ENCODE assay signal across 16 cellular contexts in the genomic region with DNA sequence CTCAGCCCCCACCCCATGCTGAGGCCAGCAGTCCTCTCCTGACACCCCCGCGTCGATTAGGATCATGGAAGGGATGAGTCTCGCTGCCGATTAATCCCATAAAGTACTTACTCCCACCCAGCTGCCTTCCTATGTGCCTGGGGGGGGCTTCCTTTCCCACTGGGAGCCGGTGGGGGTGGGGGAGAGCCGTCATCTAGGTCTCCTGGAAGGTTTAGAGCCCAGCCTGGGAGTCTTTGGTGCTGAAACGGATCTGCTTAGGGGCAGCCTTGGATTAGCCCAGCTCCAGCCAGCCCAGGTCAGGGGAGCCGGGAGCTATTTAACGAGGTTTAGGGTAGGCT. TPM values are rescaled to one million over a fixed set of nuclear protein-coding genes. Genes with fewer than 3 reads are reported as not detected.
DNase-seq lines count a peak whose midpoint lies in the region; ATAC-seq and TF ChIP-seq lines count a peak whose summit lies in the region.
"Had no signal": no experiment of that assay in that cellular context is flagged by ENCODE, and none has a peak within 500 bp of the region (broad histone marks: within the 10 kb centered on the region; RNA-seq: fewer than 3 reads in every experiment).

No MANE protein-coding gene starts in this region.

- H3K27ac ChIP-seq in endodermal cell (ENCODE audit: low read depth, low read length): no peak overlapping the region
- H3K27ac ChIP-seq: SJCRH30 had no signal

- peaks cover 29% of the 10 kb centered on the region for H3K27me3 Mint-ChIP-seq in MCF 10A (ENCODE audit: insufficient read depth, unreplicated experiment)
- H3K27me3 Mint-ChIP-seq in endodermal cell (ENCODE audit: insufficient read depth): peaks cover 53% of the 10 kb centered on the region

- H3K9me3 Mint-ChIP-seq in MCF 10A (ENCODE audit: unreplicated experiment) (no peaks in the 10 kb centered on the region), endodermal cell (no peaks in the 10 kb centered on the region)
- H3K9me3 Mint-ChIP-seq: CD4-positive, alpha-beta memory T cell had no signal

- no peaks in the 10 kb centered on the region for H3K36me3 ChIP-seq in endodermal cell (ENCODE audit: control insufficient read depth, insufficient read depth, low read length)
- H3K36me3 ChIP-seq: SJCRH30 had no signal

- 20 to 46% methylated on average over 1 to 10 of the region's 10 CpGs for WGBS in endodermal cell (ENCODE audit: insufficient coverage in 1 of 2, insufficient read length in 1 of 2), 2 experiments

- peak; percentile 56 to 79 for DNase-seq in T47D (ENCODE audit: low read depth in 1 of 2, low spot score in 1 of 2)
- DNase-seq in MCF 10A (ENCODE audit: unreplicated experiment): no peak
- peak; percentile 34 for DNase-seq in NCI-H524 treated with DMSO at 0.1 percent for 48 hours (lab: John Stamatoyannopoulos, UW)
- DNase-seq in endodermal cell: peak; percentile 53
- DNase-seq in germinal center (ENCODE audit: low spot score): no peak
- no peak for DNase-seq in posterior cingulate gyrus
- no peak for DNase-seq in activated gamma-delta T cell treated with Interleukin-2 at 50 U/mL for 16 hours
- DNase-seq: AML-193; CD4-positive, alpha-beta memory T cell; DMS 273 treated with DMSO at 0.1 percent for 48 hours; NCI-H1436; NCI-H2081 treated with DMSO at 0.1 percent for 48 hours; NCI-H345 had no signal

- no peak for ATAC-seq in HG03135 (IDR thresholded peaks at IDR 0.05; ENCODE audit: unreplicated experiment)

- BruUV-seq in MCF 10A (replicated peaks; lab: Mats Ljungman, UMichigan): no TSS peak

- intact Hi-C loops in MCF 10A (cut with micrococcal nuclease) (no loop called here), posterior cingulate gyrus (cut with DNase I) (no loop called here)

- H3K27ac Mint-ChIP-seq in MCF 10A (ENCODE audit: low read depth, unreplicated experiment) (no peak overlapping the region), endodermal cell (no peak overlapping the region)
- H3K27ac Mint-ChIP-seq: CD4-positive, alpha-beta memory T cell had no signal

- peaks cover 12% of the 10 kb centered on the region for H3K4me1 ChIP-seq in endodermal cell (ENCODE audit: control insufficient read depth, insufficient read depth, low read length)

- no peaks in the 10 kb centered on the region for H3K4me1 Mint-ChIP-seq in MCF 10A (ENCODE audit: insufficient read depth, unreplicated experiment)
- peaks cover 23% of the 10 kb centered on the region for H3K4me1 Mint-ChIP-seq in endodermal cell

- CTCF ChIA-PET in MCF 10A (lab: Yijun Ruan, JAX): interaction anchor here (1.0 kb wide), 1 partner anchor 21 kb away, joined by 4 read pairs; no protein-coding TSS in a partner anchor

- in situ Hi-C loops in T47D (cut with HindIII; ENCODE audit: low pct_unique_long_range_greater_than_20kb, low sequenced_read_pairs): no loop called here

- H3K4me3 Mint-ChIP-seq in MCF 10A (ENCODE audit: unreplicated experiment) (no peak overlapping the region), endodermal cell (no peak overlapping the region)
- H3K4me3 Mint-ChIP-seq: CD4-positive, alpha-beta memory T cell had no signal

- no peak overlapping the region for H3K9ac ChIP-seq in endodermal cell (ENCODE audit: extremely low read depth, low read length, poor library complexity, severe bottlenecking)

- no peaks in the 10 kb centered on the region for H3K36me3 Mint-ChIP-seq in MCF 10A (ENCODE audit: insufficient read depth, unreplicated experiment)
- peaks cover 12% of the 10 kb centered on the region for H3K36me3 Mint-ChIP-seq in endodermal cell (ENCODE audit: low read depth)
- H3K36me3 Mint-ChIP-seq: CD4-positive, alpha-beta memory T cell had no signal

- peaks cover 32% of the 10 kb centered on the region for H3K27me3 ChIP-seq in endodermal cell (ENCODE audit: control insufficient read depth, insufficient read depth, low read length, poor library complexity, severe bottlenecking)
- H3K27me3 ChIP-seq: SJCRH30 had no signal

- H3K9me3 ChIP-seq in endodermal cell (ENCODE audit: control insufficient read depth, low read length): no peaks in the 10 kb centered on the region
- H3K9me3 ChIP-seq: SJCRH30 had no signal

- POLR2A ChIA-PET in MCF 10A (lab: Yijun Ruan, JAX): no interaction called here

- TF ChIP-seq CTCF in MCF 10A (IDR thresholded peaks at IDR 0.05; ENCODE audit: unreplicated experiment): no peak
- no peak for TF ChIP-seq CTCF in endodermal cell (conservative IDR thresholded peaks at IDR 0.05)

- no peak overlapping the region for H3K4me3 ChIP-seq in endodermal cell (ENCODE audit: low read length)
- H3K4me3 ChIP-seq: SJCRH30 had no signal

RNA-seq across cellular contexts. Expression of a gene that starts 9.8 kb away (rescaled TPM):
- total RNA-seq in MCF 10A (2022) (not detected in 2 replicates), endodermal cell (100 to 1,000 TPM; 152 to 156 TPM)
- polyA plus RNA-seq in endodermal cell (2013, experiment 1 of 2): 28.0 TPM
- 26.1 TPM for polyA plus RNA-seq in endodermal cell (2013, experiment 2 of 2)
- total RNA-seq: CD4-positive, alpha-beta memory T cell had no signal

RNA-seq across cellular contexts. Expression of a gene that starts 25.5 kb away (rescaled TPM):
- total RNA-seq in MCF 10A (2022) (117 and 136 TPM in 2 replicates), endodermal cell (10 to 100 TPM; 83.5 to 97.3 TPM)
- 62.0 TPM for polyA plus RNA-seq in endodermal cell (2013, experiment 1 of 2)
- polyA plus RNA-seq in endodermal cell (2013, experiment 2 of 2): 55.3 TPM

RNA-seq across cellular contexts. Expression of a gene that starts 26.8 kb away (rescaled TPM):
- total RNA-seq in MCF 10A (2022) (15.1 and 18.1 TPM in 2 replicates), endodermal cell (10 to 100 TPM; 49.2 to 58.2 TPM)
- 41.1 TPM for polyA plus RNA-seq in endodermal cell (2013, experiment 1 of 2)
- polyA plus RNA-seq in endodermal cell (2013, experiment 2 of 2): 32.2 TPM

RNA-seq across cellular contexts. Expression of a gene that starts 32.7 kb away (rescaled TPM):
- total RNA-seq in MCF 10A (2022) (7.9 and 11.1 TPM in 2 replicates), endodermal cell (1 to 10 TPM; 1.5 to 4.6 TPM)
- not detected for polyA plus RNA-seq in endodermal cell (2013, experiment 1 of 2)
- 0.29 TPM for polyA plus RNA-seq in endodermal cell (2013, experiment 2 of 2)

RNA-seq across cellular contexts. Expression of a gene that starts 48.3 kb away (rescaled TPM):
- not detected in 2 replicates for total RNA-seq in MCF 10A (2022)
- not detected for total RNA-seq in endodermal cell
- polyA plus RNA-seq in endodermal cell (2013, experiment 1 of 2): not detected
- polyA plus RNA-seq in endodermal cell (2013, experiment 2 of 2): not detected
- total RNA-seq: CD4-positive, alpha-beta memory T cell; Daoy; SJCRH30 had no signal

Comparison
In these comparisons a context has a peak if more than half of its experiments do, and no peak if none do; other contexts are left out.
1. DNase-seq: peak in T47D (2 of 2), NCI-H524 treated with DMSO at 0.1 percent for 48 hours (single experiment) and endodermal cell (single experiment); none in MCF 10A (single experiment), germinal center (single experiment), posterior cingulate gyrus (0 of 10) and activated gamma-delta T cell treated with Interleukin-2 at 50 U/mL for 16 hours (single experiment).
2. RNA of a gene that starts 9.8 kb away (total RNA-seq): 152 to 156 TPM in endodermal cell; not detected in MCF 10A; every median in the first group is over 100 times any median in the second.